In the genomic region with DNA sequence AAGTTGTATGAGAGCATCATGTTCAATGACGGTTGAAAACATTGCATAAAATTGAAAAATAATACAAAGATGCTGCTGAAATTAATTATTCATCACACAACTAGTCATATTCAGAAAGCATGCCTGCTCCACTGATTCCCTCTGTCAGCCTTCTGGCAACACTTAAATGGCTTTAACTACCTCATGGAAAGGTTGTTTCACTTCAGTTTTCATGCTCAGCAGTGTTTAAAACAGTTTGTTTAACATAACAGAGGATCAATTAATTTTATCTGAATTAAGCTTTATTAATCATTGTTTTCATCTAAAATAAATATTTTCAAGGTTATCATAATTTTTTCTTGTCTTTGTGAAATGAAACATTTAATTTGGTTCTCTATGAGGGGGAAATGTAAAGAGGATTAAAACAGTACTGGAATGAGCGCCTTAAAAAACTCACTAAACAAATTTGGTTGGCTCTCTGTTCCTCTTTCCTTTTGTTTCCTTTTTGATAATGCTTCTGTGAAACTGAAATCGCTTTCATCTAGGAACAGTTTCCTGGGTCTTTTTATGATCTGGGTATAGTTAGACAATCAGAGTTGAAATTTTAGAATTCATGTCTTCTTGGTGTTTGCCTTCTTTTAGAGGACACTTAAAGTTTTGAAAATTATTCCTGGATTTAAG, we compare ENCODE assay signal across 13 cellular contexts.
DNase-seq lines count a peak whose midpoint lies in the region; ATAC-seq and TF ChIP-seq lines count a peak whose summit lies in the region.
"Had no signal": no experiment of that assay in that cellular context is flagged by ENCODE, and none has a peak within 500 bp of the region (broad histone marks: within the 10 kb centered on the region; RNA-seq: fewer than 3 reads in every experiment).

No MANE protein-coding gene starts in this region.

- CTCF ChIA-PET in OCI-LY7 (lab: Charles Lee; ENCODE audit: unreplicated experiment) = no interaction called here

- H2AFZ ChIP-seq in OCI-LY7 (ENCODE audit: low read length) = no peak overlapping the region

- TF ChIP-seq POLR2A in GM18505 (IDR thresholded peaks at IDR 0.05; ENCODE audit: borderline replicate concordance, extremely low read depth, insufficient read depth, insufficient read length) = no peak

- TF ChIP-seq CTCF in OCI-LY7 (conservative IDR thresholded peaks at IDR 0.05; ENCODE audit: low read length) = no peak
- no peak for TF ChIP-seq CTCF in mucosa of descending colon (IDR thresholded peaks at IDR 0.05)

- H3K9me2 ChIP-seq in OCI-LY7 (ENCODE audit: insufficient read depth, low read length) = no peaks in the 10 kb centered on the region

- no peaks in the 10 kb centered on the region for H3K79me2 ChIP-seq in OCI-LY7 (ENCODE audit: insufficient read depth, low read depth, low read length)

- no peaks in the 10 kb centered on the region for H3K36me3 ChIP-seq in OCI-LY7 (ENCODE audit: insufficient read depth, low read length)
- no peaks in the 10 kb centered on the region for H3K36me3 ChIP-seq in mucosa of descending colon (ENCODE audit: low read depth)
- H3K36me3 ChIP-seq: WERI-Rb-1 had no signal

- DNase-seq in OCI-LY7 (ENCODE audit: low spot score) (peak; percentile 2), Right ventricle myocardium inferior (ENCODE audit: missing footprints) (no peak), mucosa of descending colon (no peak), NCI-H2171 (lab: John Stamatoyannopoulos, UW) (no peak), posterior cingulate gyrus (no peak)
- DNase-seq: CD4-positive, alpha-beta T cell; naive thymus-derived CD8-positive, alpha-beta T cell; WERI-Rb-1 had no signal

- H3K4me1 ChIP-seq in OCI-LY7 (ENCODE audit: insufficient read depth, low read length, poor library complexity, severe bottlenecking) (peaks cover 9% of the 10 kb centered on the region), mucosa of descending colon (ENCODE audit: low read depth) (no peaks in the 10 kb centered on the region)

- no peak overlapping the region for H3K4me3 ChIP-seq in OCI-LY7 (ENCODE audit: low read depth, low read length, poor library complexity, severe bottlenecking)
- no peak overlapping the region for H3K4me3 ChIP-seq in mucosa of descending colon
- H3K4me3 ChIP-seq: skin epidermis had no signal

- ATAC-seq in GM18505 (IDR thresholded peaks at IDR 0.05; ENCODE audit: unreplicated experiment) (peak; percentile 87), GM21447 (IDR thresholded peaks at IDR 0.05; ENCODE audit: unreplicated experiment) (peak; percentile 82), HG03097 (IDR thresholded peaks at IDR 0.05; ENCODE audit: low FRiP score, unreplicated experiment) (peak; percentile 71), Right ventricle myocardium inferior (no peak), mucosa of descending colon (no peak)
- ATAC-seq: naive thymus-derived CD8-positive, alpha-beta T cell had no signal

- H3K4me2 ChIP-seq in OCI-LY7 (ENCODE audit: low read length) = peak overlapping the region; percentile 39; the same call in 1 of the 2 replicates

- intact Hi-C loops in OCI-LY7 (cut with micrococcal nuclease; ENCODE audit: unreplicated experiment) (no loop called here), Right ventricle myocardium inferior (cut with DNase I) (no loop called here), mucosa of descending colon (cut with DNase I, micrococcal nuclease) (no loop called here), posterior cingulate gyrus (cut with DNase I) (no loop called here)

- H4K20me1 ChIP-seq in OCI-LY7 (ENCODE audit: insufficient read depth, low read length) = no peaks in the 10 kb centered on the region

- H3K9me3 ChIP-seq in OCI-LY7 (ENCODE audit: low read length) = no peaks in the 10 kb centered on the region
- H3K9me3 ChIP-seq in mucosa of descending colon = no peaks in the 10 kb centered on the region

- BruUV-seq in OCI-LY7 (replicated peaks; lab: Mats Ljungman, UMichigan) = no TSS peak

- no peak overlapping the region for H3K27ac ChIP-seq in OCI-LY7 (ENCODE audit: low read depth, low read length, poor library complexity, severe bottlenecking)
- H3K27ac ChIP-seq: RWPE1, skin epidermis, WERI-Rb-1 had no signal

- POLR2A ChIA-PET in OCI-LY7 (lab: Charles Lee) = no interaction called here

Comparison
In these comparisons a context has a peak if more than half of its experiments do, and no peak if none do; other contexts are left out.
1. ATAC-seq: peak in GM18505 (single experiment), GM21447 (single experiment) and HG03097 (single experiment); none in Right ventricle myocardium inferior (single experiment) and mucosa of descending colon (single experiment).